In the genomic region with DNA sequence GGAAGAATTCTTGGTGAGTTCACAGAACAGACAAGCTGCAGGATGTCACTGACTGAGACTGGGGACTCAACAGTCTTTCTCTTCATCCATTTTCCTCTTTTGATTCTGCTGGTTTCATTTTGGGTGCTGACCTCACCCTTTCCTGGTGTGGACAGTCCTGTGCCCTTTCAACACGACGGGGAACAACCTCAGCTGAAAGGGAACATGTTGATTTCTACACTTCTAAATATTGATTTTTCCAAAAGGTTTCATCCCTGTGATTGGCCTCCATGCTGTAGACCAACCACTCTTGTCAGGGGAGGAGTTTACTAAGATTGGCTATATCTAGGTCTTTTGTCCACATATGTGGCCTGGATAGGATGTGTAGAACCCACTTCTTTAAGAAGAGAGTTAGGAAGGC, we compare ENCODE assay signal across 2 cellular contexts.
TF ChIP-seq lines count a peak whose summit lies in the region.

No MANE protein-coding gene starts in this region.

TF ChIP-seq in liver, 16 proteins besides CTCF, POLR2A, EP300 and RAD21:
- TF ChIP-seq, protein P1, sequence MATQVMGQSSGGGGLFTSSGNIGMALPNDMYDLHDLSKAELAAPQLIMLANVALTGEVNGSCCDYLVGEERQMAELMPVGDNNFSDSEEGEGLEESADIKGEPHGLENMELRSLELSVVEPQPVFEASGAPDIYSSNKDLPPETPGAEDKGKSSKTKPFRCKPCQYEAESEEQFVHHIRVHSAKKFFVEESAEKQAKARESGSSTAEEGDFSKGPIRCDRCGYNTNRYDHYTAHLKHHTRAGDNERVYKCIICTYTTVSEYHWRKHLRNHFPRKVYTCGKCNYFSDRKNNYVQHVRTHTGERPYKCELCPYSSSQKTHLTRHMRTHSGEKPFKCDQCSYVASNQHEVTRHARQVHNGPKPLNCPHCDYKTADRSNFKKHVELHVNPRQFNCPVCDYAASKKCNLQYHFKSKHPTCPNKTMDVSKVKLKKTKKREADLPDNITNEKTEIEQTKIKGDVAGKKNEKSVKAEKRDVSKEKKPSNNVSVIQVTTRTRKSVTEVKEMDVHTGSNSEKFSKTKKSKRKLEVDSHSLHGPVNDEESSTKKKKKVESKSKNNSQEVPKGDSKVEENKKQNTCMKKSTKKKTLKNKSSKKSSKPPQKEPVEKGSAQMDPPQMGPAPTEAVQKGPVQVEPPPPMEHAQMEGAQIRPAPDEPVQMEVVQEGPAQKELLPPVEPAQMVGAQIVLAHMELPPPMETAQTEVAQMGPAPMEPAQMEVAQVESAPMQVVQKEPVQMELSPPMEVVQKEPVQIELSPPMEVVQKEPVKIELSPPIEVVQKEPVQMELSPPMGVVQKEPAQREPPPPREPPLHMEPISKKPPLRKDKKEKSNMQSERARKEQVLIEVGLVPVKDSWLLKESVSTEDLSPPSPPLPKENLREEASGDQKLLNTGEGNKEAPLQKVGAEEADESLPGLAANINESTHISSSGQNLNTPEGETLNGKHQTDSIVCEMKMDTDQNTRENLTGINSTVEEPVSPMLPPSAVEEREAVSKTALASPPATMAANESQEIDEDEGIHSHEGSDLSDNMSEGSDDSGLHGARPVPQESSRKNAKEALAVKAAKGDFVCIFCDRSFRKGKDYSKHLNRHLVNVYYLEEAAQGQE (IDR thresholded peaks at IDR 0.05), result peak; percentile 76
- TF ChIP-seq FOXA2 (IDR thresholded peaks at IDR 0.05), result peak; percentile 86
- peak; percentile 52 for TF ChIP-seq NR2F2 (IDR thresholded peaks at IDR 0.05)
- peak; percentile 79 to 80 for TF ChIP-seq HNF4A (conservative IDR thresholded peaks at IDR 0.05)
- TF ChIP-seq, protein P2, sequence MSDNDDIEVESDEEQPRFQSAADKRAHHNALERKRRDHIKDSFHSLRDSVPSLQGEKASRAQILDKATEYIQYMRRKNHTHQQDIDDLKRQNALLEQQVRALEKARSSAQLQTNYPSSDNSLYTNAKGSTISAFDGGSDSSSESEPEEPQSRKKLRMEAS (IDR thresholded peaks at IDR 0.05), result peak; percentile 82
- TF ChIP-seq RXRA (IDR thresholded peaks at IDR 0.05), result peak; percentile 88 to 94
- no peak for TF ChIP-seq HNF4G (IDR thresholded peaks at IDR 0.05)
- TF ChIP-seq, protein P3, sequence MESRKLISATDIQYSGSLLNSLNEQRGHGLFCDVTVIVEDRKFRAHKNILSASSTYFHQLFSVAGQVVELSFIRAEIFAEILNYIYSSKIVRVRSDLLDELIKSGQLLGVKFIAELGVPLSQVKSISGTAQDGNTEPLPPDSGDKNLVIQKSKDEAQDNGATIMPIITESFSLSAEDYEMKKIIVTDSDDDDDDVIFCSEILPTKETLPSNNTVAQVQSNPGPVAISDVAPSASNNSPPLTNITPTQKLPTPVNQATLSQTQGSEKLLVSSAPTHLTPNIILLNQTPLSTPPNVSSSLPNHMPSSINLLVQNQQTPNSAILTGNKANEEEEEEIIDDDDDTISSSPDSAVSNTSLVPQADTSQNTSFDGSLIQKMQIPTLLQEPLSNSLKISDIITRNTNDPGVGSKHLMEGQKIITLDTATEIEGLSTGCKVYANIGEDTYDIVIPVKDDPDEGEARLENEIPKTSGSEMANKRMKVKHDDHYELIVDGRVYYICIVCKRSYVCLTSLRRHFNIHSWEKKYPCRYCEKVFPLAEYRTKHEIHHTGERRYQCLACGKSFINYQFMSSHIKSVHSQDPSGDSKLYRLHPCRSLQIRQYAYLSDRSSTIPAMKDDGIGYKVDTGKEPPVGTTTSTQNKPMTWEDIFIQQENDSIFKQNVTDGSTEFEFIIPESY (IDR thresholded peaks at IDR 0.05), result peak; percentile 91
- TF ChIP-seq GABPA (IDR thresholded peaks at IDR 0.05 in 1 of 2, conservative IDR thresholded peaks at IDR 0.05 in 1 of 2), result no peak
- peak; percentile 85 to 93 for TF ChIP-seq JUND (IDR thresholded peaks at IDR 0.05)
- TF ChIP-seq EGR1 (IDR thresholded peaks at IDR 0.05; ENCODE audit: low read depth in 2 of 2), result peak; percentile 84 to 94
- peak; percentile 49 for TF ChIP-seq TAF1 (conservative IDR thresholded peaks at IDR 0.05)
- TF ChIP-seq SP1 (IDR thresholded peaks at IDR 0.05), result peak; percentile 86
- peak; percentile 96 for TF ChIP-seq YY1 (IDR thresholded peaks at IDR 0.05)
- TF ChIP-seq, protein P4, sequence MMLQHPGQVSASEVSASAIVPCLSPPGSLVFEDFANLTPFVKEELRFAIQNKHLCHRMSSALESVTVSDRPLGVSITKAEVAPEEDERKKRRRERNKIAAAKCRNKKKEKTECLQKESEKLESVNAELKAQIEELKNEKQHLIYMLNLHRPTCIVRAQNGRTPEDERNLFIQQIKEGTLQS (IDR thresholded peaks at IDR 0.05), result peak; percentile 92
- peak; percentile 84 for TF ChIP-seq FOXA1 (IDR thresholded peaks at IDR 0.05)

TF ChIP-seq in HepG2, 621 proteins besides CTCF, POLR2A, EP300 and RAD21 (continued from another document):
- TF ChIP-seq, protein P5, sequence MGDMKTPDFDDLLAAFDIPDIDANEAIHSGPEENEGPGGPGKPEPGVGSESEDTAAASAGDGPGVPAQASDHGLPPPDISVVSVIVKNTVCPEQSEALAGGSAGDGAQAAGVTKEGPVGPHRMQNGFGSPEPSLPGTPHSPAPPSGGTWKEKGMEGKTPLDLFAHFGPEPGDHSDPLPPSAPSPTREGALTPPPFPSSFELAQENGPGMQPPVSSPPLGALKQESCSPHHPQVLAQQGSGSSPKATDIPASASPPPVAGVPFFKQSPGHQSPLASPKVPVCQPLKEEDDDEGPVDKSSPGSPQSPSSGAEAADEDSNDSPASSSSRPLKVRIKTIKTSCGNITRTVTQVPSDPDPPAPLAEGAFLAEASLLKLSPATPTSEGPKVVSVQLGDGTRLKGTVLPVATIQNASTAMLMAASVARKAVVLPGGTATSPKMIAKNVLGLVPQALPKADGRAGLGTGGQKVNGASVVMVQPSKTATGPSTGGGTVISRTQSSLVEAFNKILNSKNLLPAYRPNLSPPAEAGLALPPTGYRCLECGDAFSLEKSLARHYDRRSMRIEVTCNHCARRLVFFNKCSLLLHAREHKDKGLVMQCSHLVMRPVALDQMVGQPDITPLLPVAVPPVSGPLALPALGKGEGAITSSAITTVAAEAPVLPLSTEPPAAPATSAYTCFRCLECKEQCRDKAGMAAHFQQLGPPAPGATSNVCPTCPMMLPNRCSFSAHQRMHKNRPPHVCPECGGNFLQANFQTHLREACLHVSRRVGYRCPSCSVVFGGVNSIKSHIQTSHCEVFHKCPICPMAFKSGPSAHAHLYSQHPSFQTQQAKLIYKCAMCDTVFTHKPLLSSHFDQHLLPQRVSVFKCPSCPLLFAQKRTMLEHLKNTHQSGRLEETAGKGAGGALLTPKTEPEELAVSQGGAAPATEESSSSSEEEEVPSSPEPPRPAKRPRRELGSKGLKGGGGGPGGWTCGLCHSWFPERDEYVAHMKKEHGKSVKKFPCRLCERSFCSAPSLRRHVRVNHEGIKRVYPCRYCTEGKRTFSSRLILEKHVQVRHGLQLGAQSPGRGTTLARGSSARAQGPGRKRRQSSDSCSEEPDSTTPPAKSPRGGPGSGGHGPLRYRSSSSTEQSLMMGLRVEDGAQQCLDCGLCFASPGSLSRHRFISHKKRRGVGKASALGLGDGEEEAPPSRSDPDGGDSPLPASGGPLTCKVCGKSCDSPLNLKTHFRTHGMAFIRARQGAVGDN (CRISPR knock-in tag; IDR thresholded peaks at IDR 0.05), result no peak
- TF ChIP-seq, protein P6, sequence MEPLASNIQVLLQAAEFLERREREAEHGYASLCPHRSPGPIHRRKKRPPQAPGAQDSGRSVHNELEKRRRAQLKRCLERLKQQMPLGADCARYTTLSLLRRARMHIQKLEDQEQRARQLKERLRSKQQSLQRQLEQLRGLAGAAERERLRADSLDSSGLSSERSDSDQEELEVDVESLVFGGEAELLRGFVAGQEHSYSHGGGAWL (CRISPR knock-in tag; IDR thresholded peaks at IDR 0.05), result no peak
- no peak for TF ChIP-seq HNF4G (IDR thresholded peaks at IDR 0.05; ENCODE audit: borderline replicate concordance, low read depth, low read length)
- no peak for TF ChIP-seq HNF4G (CRISPR knock-in tag; IDR thresholded peaks at IDR 0.05; ENCODE audit: borderline replicate concordance, low read depth)
- TF ChIP-seq POGZ (CRISPR knock-in tag; IDR thresholded peaks at IDR 0.05), result no peak
- no peak for TF ChIP-seq ZNF460 (CRISPR knock-in tag; IDR thresholded peaks at IDR 0.05; ENCODE audit: borderline replicate concordance)
- no peak for TF ChIP-seq TMF1 (CRISPR knock-in tag; IDR thresholded peaks at IDR 0.05; ENCODE audit: low read depth)
